ENCODE assay signal across 8 cellular contexts in genomic region chrX:119391279-119391678, GRCh38. TPM values are rescaled to one million over a fixed set of nuclear protein-coding genes. Genes with fewer than 3 reads are reported as not detected.
DNase-seq lines count a peak whose midpoint lies in the region; ATAC-seq and TF ChIP-seq lines count a peak whose summit lies in the region.

No MANE protein-coding gene starts in this region.

- TF ChIP-seq CTCF in smooth muscle cell (IDR thresholded peaks at IDR 0.05; ENCODE audit: borderline replicate concordance, insufficient read depth, poor library complexity, severe bottlenecking), result peak; percentile 13

- H3K4me3 Mint-ChIP-seq in activated naive CD4-positive, alpha-beta T cell treated with anti-CD3 and anti-CD28 coated beads for 36 hours, result no peak overlapping the region

- H2AFZ ChIP-seq in smooth muscle cell (ENCODE audit: low read depth), result no peak overlapping the region

- no peaks in the 10 kb centered on the region for H3K36me3 Mint-ChIP-seq in activated naive CD4-positive, alpha-beta T cell treated with anti-CD3 and anti-CD28 coated beads for 36 hours (ENCODE audit: low read depth)

- 71% methylated on average over 8 of the region's 8 CpGs for WGBS in smooth muscle cell (ENCODE audit: low lambda C conversion rate)

- no peaks in the 10 kb centered on the region for H3K9me3 Mint-ChIP-seq in activated naive CD4-positive, alpha-beta T cell treated with anti-CD3 and anti-CD28 coated beads for 36 hours

- CTCF ChIA-PET in activated naive CD4-positive, alpha-beta T cell treated with anti-CD3 and anti-CD28 coated beads for 36 hours (lab: Charles Lee), result no interaction called here

- no peaks in the 10 kb centered on the region for H3K4me1 ChIP-seq in smooth muscle cell (ENCODE audit: low read depth)

- no peaks in the 10 kb centered on the region for H3K27me3 Mint-ChIP-seq in activated naive CD4-positive, alpha-beta T cell treated with anti-CD3 and anti-CD28 coated beads for 36 hours (ENCODE audit: low read depth)

- H3K4me3 ChIP-seq in MG63, result no peak overlapping the region
- H3K4me3 ChIP-seq in smooth muscle cell, result no peak overlapping the region

- no peak overlapping the region for H3K27ac Mint-ChIP-seq in activated naive CD4-positive, alpha-beta T cell treated with anti-CD3 and anti-CD28 coated beads for 36 hours

- H3K79me2 ChIP-seq in smooth muscle cell (ENCODE audit: low read depth), result no peaks in the 10 kb centered on the region

- H3K27me3 ChIP-seq in MG63, result no peaks in the 10 kb centered on the region
- no peaks in the 10 kb centered on the region for H3K27me3 ChIP-seq in smooth muscle cell (ENCODE audit: low read depth)

- intact Hi-C loops in activated naive CD4-positive, alpha-beta T cell treated with anti-CD3 and anti-CD28 coated beads for 36 hours (cut with micrococcal nuclease), result no loop called here

- H3K9me3 ChIP-seq in MG63 (no peaks in the 10 kb centered on the region), smooth muscle cell (replicated peaks; ENCODE audit: low read depth) (no peaks in the 10 kb centered on the region)

- no peak overlapping the region for H3K4me2 ChIP-seq in smooth muscle cell

- no peaks in the 10 kb centered on the region for H3F3A ChIP-seq in smooth muscle cell (ENCODE audit: low read depth)

- ATAC-seq in HG02970 (IDR thresholded peaks at IDR 0.05; ENCODE audit: low FRiP score, unreplicated experiment), result no peak

- no peaks in the 10 kb centered on the region for H4K20me1 ChIP-seq in smooth muscle cell (ENCODE audit: low read depth)

- DNase-seq in activated naive CD4-positive, alpha-beta T cell treated with anti-CD3 and anti-CD28 coated beads for 36 hours, result peak; percentile 26
- no peak for DNase-seq in activated naive CD4-positive, alpha-beta T cell treated with anti-CD3 and anti-CD28 coated beads, Interleukin-2, amount 50 U/mL, for 16 hours
- peak; percentile 32 for DNase-seq in MG63
- DNase-seq in dermis microvascular lymphatic vessel endothelial cell (ENCODE audit: low read depth in 2 of 2), result peak; percentile 7 to 37
- no peak for DNase-seq in smooth muscle cell (lab: John Stamatoyannopoulos, UW; ENCODE audit: unreplicated experiment)
- DNase-seq in NCI-H2171 treated with DMSO at 0.1 percent for 48 hours (lab: John Stamatoyannopoulos, UW), result no peak
- DNase-seq in medulla oblongata (ENCODE audit: extremely low spot score), result no peak

- no peak overlapping the region for H3K9ac ChIP-seq in smooth muscle cell (ENCODE audit: low read depth)

- H3K36me3 ChIP-seq in MG63, result no peaks in the 10 kb centered on the region
- H3K36me3 ChIP-seq in smooth muscle cell (ENCODE audit: low read depth), result no peaks in the 10 kb centered on the region

- H3K4me1 Mint-ChIP-seq in activated naive CD4-positive, alpha-beta T cell treated with anti-CD3 and anti-CD28 coated beads for 36 hours (ENCODE audit: low read depth), result no peaks in the 10 kb centered on the region

- no peak overlapping the region for H3K27ac ChIP-seq in smooth muscle cell (ENCODE audit: low read depth)

RNA-seq across cellular contexts. Expression of gene SLC25A43, which starts 7.9 kb away (rescaled TPM):
- 1 to 10 TPM; 2.9 to 3.2 TPM for total RNA-seq in activated naive CD4-positive, alpha-beta T cell treated with anti-CD3 and anti-CD28 coated beads for 36 hours
- 16.4 and 19.8 TPM in 2 replicates for total RNA-seq in MG63 (2014; rRNA removed; shearing (Covaris generic); ENCODE audit: low replicate concordance)
- total RNA-seq in dermis microvascular lymphatic vessel endothelial cell, result 12.3 and 14.4 TPM in 2 replicates
- 8.8 and 15.4 TPM in 2 replicates for total RNA-seq in smooth muscle cell
- polyA plus RNA-seq in smooth muscle cell, result 11.9 and 15.6 TPM in 2 replicates

Comparison
In these comparisons a context has a peak if more than half of its experiments do, and no peak if none do; other contexts are left out.
1. DNase-seq: peak in activated naive CD4-positive, alpha-beta T cell treated with anti-CD3 and anti-CD28 coated beads for 36 hours (single experiment), MG63 (single experiment) and dermis microvascular lymphatic vessel endothelial cell (2 of 2); none in activated naive CD4-positive, alpha-beta T cell treated with anti-CD3 and anti-CD28 coated beads, Interleukin-2, amount 50 U/mL, for 16 hours (single experiment), smooth muscle cell (single experiment), NCI-H2171 treated with DMSO at 0.1 percent for 48 hours (single experiment) and medulla oblongata (single experiment).